8 cellular contexts compared by ENCODE assay signal in the genomic region with DNA sequence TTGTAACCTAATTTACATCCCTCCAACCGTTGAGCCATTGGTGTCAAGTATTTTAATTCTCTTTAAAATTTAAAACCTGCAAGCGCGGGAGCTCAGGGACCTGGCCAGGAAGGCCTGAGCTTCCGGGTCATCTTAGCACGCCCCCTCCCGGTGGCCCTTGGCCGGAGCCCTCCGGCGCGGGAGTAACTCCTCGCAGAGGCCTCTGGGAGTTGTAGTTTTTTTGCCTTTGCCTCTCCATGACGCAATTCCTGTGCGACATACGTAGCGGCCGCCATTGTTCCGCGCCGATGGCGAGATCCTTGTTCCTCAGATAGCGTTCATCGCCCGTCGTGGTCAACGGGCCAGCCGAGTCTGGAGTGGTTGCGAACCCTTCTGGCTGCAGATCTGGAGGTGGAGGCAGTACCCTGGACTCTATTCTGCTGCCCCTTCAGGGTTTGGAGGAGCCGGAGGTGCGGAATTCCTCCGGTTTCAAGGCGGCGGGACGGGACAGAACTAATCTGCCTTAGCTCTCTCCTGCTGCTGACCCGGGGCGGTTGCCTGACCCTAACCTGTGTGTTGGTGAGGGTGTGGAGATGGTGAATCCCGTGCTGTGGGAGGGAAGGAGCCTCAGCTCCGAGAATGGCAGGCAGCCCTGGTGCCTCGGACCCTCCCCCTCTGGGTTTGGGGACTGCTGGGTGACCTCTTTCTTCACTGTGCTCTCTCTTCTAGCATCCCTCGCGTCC. TPM values are rescaled to one million over a fixed set of nuclear protein-coding genes. Genes with fewer than 3 reads are reported as not detected.
A peak's percentile ranks its signal among the peaks of the same experiment; 100 is the strongest.
DNase-seq lines count a peak whose midpoint lies in the region; TF ChIP-seq lines count a peak whose summit lies in the region.

A gene (plus strand): TSS at position 258 of the 722 bp plus-strand sequence. CDS start 503 bp downstream, outside the sequence.

- no peaks in the 10 kb centered on the region for H3K27me3 ChIP-seq in thymus (ENCODE audit: control insufficient read depth, insufficient read depth)

- TF ChIP-seq POLR2A in NB4 (IDR thresholded peaks at IDR 0.05; ENCODE audit: extremely low read depth, insufficient read length), result peak; percentile 82

- H3K4me3 ChIP-seq in NB4 (ENCODE audit: low read depth, low read length) (peak within 1 kb of the TSS; percentile 96), thymus (ENCODE audit: low read length) (peak within 1 kb of the TSS; percentile 72)

- H3K27ac Mint-ChIP-seq in HFFc6, result peak within 1 kb of the TSS; percentile 87
- peak within 1 kb of the TSS; percentile 93 for H3K27ac Mint-ChIP-seq in activated naive CD8-positive, alpha-beta T cell
- peak within 1 kb of the TSS; percentile 92 for H3K27ac Mint-ChIP-seq in glutamatergic neuron (ENCODE audit: unreplicated experiment)
- H3K27ac Mint-ChIP-seq in osteocyte (ENCODE audit: unreplicated experiment), result peak within 1 kb of the TSS; percentile 87

- H3K27me3 Mint-ChIP-seq in HFFc6 (ENCODE audit: insufficient read depth), result peaks cover 2% of the 10 kb centered on the region
- no peaks in the 10 kb centered on the region for H3K27me3 Mint-ChIP-seq in activated naive CD8-positive, alpha-beta T cell
- peaks cover 8% of the 10 kb centered on the region for H3K27me3 Mint-ChIP-seq in glutamatergic neuron (ENCODE audit: unreplicated experiment)
- H3K27me3 Mint-ChIP-seq in osteocyte (ENCODE audit: unreplicated experiment), result no peaks in the 10 kb centered on the region

- H3K36me3 Mint-ChIP-seq in HFFc6 (ENCODE audit: low read depth) (peaks cover 72% of the 10 kb centered on the region), glutamatergic neuron (ENCODE audit: unreplicated experiment) (peaks cover 60% of the 10 kb centered on the region), osteocyte (ENCODE audit: unreplicated experiment) (peaks cover 42% of the 10 kb centered on the region)
- H3K36me3 Mint-ChIP-seq in activated naive CD8-positive, alpha-beta T cell, result peaks cover 47% of the 10 kb centered on the region

- H3K9me3 Mint-ChIP-seq in HFFc6 (peaks cover 84% of the 10 kb centered on the region), glutamatergic neuron (ENCODE audit: unreplicated experiment) (peaks cover 18% of the 10 kb centered on the region), osteocyte (ENCODE audit: unreplicated experiment) (peaks cover 32% of the 10 kb centered on the region)
- peaks cover 31% of the 10 kb centered on the region for H3K9me3 Mint-ChIP-seq in activated naive CD8-positive, alpha-beta T cell (ENCODE audit: low read depth)

- H3K4me3 Mint-ChIP-seq in HFFc6, result peak within 1 kb of the TSS; percentile 97
- H3K4me3 Mint-ChIP-seq in activated naive CD8-positive, alpha-beta T cell, result peak within 1 kb of the TSS; percentile 96
- peak within 1 kb of the TSS; percentile 97 for H3K4me3 Mint-ChIP-seq in glutamatergic neuron (ENCODE audit: unreplicated experiment)
- peak within 1 kb of the TSS; percentile 93 for H3K4me3 Mint-ChIP-seq in osteocyte (ENCODE audit: unreplicated experiment)

- 2% methylated on average over 40 of the region's 40 CpGs for WGBS in thymus

- H3K4me1 ChIP-seq in thymus (ENCODE audit: control insufficient read depth, insufficient read depth, low read length), result no peaks in the 10 kb centered on the region

- peak; percentile 97 for DNase-seq in GM10248 (ENCODE audit: extremely low spot score)
- peak; percentile 85 for DNase-seq in HFFc6
- DNase-seq in NB4 (ENCODE audit: low read depth), result peak; percentile 98
- DNase-seq in SKM-1 treated with dmso at 0.1 percent for 144 hours (lab: John Stamatoyannopoulos, UW; ENCODE audit: unreplicated experiment), result peak; percentile 62
- peak; percentile 97 for DNase-seq in glutamatergic neuron
- peak; percentile 96 for DNase-seq in osteocyte (ENCODE audit: extremely low spot score, unreplicated experiment)

- POLR2A ChIA-PET in GM10248 (lab: Yijun Ruan, JAX), result interaction anchor here (0.9 kb wide), 1 partner anchor 144 kb away, joined by 5 read pairs; a partner anchor contains a TSS

- CTCF ChIA-PET in GM10248 (lab: Yijun Ruan, JAX), result interaction anchor here (0.8 to 1.8 kb wide), 13 partner anchors 9 to 195 kb away, joined by 3 to 11 read pairs (median 4); a partner anchor contains a TSS

- peak; percentile 88 for TF ChIP-seq CTCF in GM10248 (IDR thresholded peaks at IDR 0.05; ENCODE audit: control extremely low read depth, extremely low read depth, low read depth, missing control alignments)
- peak; percentile 91 for TF ChIP-seq CTCF in HFFc6 (IDR thresholded peaks at IDR 0.05)
- peak; percentile 95 for TF ChIP-seq CTCF in NB4 (IDR thresholded peaks at IDR 0.05; ENCODE audit: low read depth, low read length)
- peak; percentile 83 for TF ChIP-seq CTCF in glutamatergic neuron (IDR thresholded peaks at IDR 0.05; ENCODE audit: partially characterized antibody, unreplicated experiment)
- peak; percentile 89 for TF ChIP-seq CTCF in osteocyte (IDR thresholded peaks at IDR 0.05)

- peaks cover 9% of the 10 kb centered on the region for H3K4me1 Mint-ChIP-seq in HFFc6 (ENCODE audit: low read depth)
- peaks cover 21% of the 10 kb centered on the region for H3K4me1 Mint-ChIP-seq in activated naive CD8-positive, alpha-beta T cell (ENCODE audit: low read depth)
- H3K4me1 Mint-ChIP-seq in glutamatergic neuron (ENCODE audit: low read depth, unreplicated experiment), result no peaks in the 10 kb centered on the region
- peaks cover 8% of the 10 kb centered on the region for H3K4me1 Mint-ChIP-seq in osteocyte (ENCODE audit: unreplicated experiment)

- H3K9me3 ChIP-seq in thymus (ENCODE audit: control insufficient read depth), result peaks cover 8% of the 10 kb centered on the region

- H3K36me3 ChIP-seq in thymus (ENCODE audit: control insufficient read depth, insufficient read depth), result peaks cover 32% of the 10 kb centered on the region

- H3K27ac ChIP-seq in thymus (ENCODE audit: low read depth), result peak within 1 kb of the TSS; percentile 70

RNA-seq across cellular contexts. Expression of the gene that starts here (rescaled TPM):
- total RNA-seq in HFFc6 (2021; fragmentation: NEBNext Ultra II Directional; extraction: Animal tissue kit (Norgen Biotek cat#: 25700)), result 10 to 100 TPM; 13.5 to 15.7 (median 14.0) TPM
- 38.0 TPM for total RNA-seq in glutamatergic neuron (ENCODE audit: unreplicated experiment)
- 19.1 and 25.0 TPM in 2 replicates for total RNA-seq in osteocyte
- polyA plus RNA-seq in thymus, result 6.5 TPM

Comparison
In these comparisons a context has a peak if more than half of its experiments do, and no peak if none do; other contexts are left out.
1. Peak in every context shown above with its lines: DNase-seq, H3K4me3 ChIP-seq and H3K27ac ChIP-seq.